9 cellular contexts compared by ENCODE assay signal in genomic region chr16:12801511-12802042, GRCh38. TPM values are rescaled to one million over a fixed set of nuclear protein-coding genes. Genes with fewer than 3 reads are reported as not detected.
A peak's percentile ranks its signal among the peaks of the same experiment; 100 is the strongest.
DNase-seq lines count a peak whose midpoint lies in the region; ATAC-seq and TF ChIP-seq lines count a peak whose summit lies in the region.
"Had no signal": no experiment of that assay in that cellular context is flagged by ENCODE, and none has a peak within 500 bp of the region (broad histone marks: within the 10 kb centered on the region; RNA-seq: fewer than 3 reads in every experiment).

No MANE protein-coding gene starts in this region.

- peaks cover 8 to 9% of the 10 kb centered on the region in 2 donors for H3K4me1 ChIP-seq in thyroid gland

- no peaks in the 10 kb centered on the region for H3K9me3 Mint-ChIP-seq in mesothelial cell of epicardium

- TF ChIP-seq CTCF in mesothelial cell of epicardium (IDR thresholded peaks at IDR 0.05; ENCODE audit: unreplicated experiment) (no peak), thyroid gland (IDR thresholded peaks at IDR 0.05) (no peak)

- H3K36me3 Mint-ChIP-seq in mesothelial cell of epicardium: no peaks in the 10 kb centered on the region

- H3K27me3 ChIP-seq in thyroid gland: no peaks in the 10 kb centered on the region
- H3K27me3 ChIP-seq: left lung had no signal

- H3K27ac Mint-ChIP-seq in mesothelial cell of epicardium: peak overlapping the region; percentile 89

- ATAC-seq in HG02642 (IDR thresholded peaks at IDR 0.05; ENCODE audit: poor library complexity, unreplicated experiment) (no peak), HG03139 (IDR thresholded peaks at IDR 0.05; ENCODE audit: unreplicated experiment) (no peak)
- ATAC-seq: left lung had no signal

- no peak overlapping the region for H3K4me3 ChIP-seq in thyroid gland (replicated peaks in 1 of 3)

- no peak overlapping the region for H3K27ac ChIP-seq in thyroid gland

- H3K27me3 Mint-ChIP-seq in mesothelial cell of epicardium (ENCODE audit: low read depth): no peaks in the 10 kb centered on the region

- peak; percentile 74 for DNase-seq in GF-D8 (lab: John Stamatoyannopoulos, UW)
- peak; percentile 9 for DNase-seq in KG1 (lab: John Stamatoyannopoulos, UW)
- peak; percentile 74 for DNase-seq in astrocyte of the hippocampus (ENCODE audit: low read depth, low spot score)
- DNase-seq in mesothelial cell of epicardium (ENCODE audit: low spot score in 2 of 2, unreplicated experiment in 2 of 2): no peak
- no peak for DNase-seq in RPMI8226
- DNase-seq in thyroid gland: no peak

- no peaks in the 10 kb centered on the region for H3K9me3 ChIP-seq in thyroid gland
- H3K9me3 ChIP-seq: left lung had no signal

- 58 to 64% methylated on average over 4 of the region's 4 CpGs for WGBS in thyroid gland, 2 donors

- peak overlapping the region; percentile 86 for H3K4me3 Mint-ChIP-seq in mesothelial cell of epicardium

- intact Hi-C loops in thyroid gland (cut with DNase I): no loop called here

- peaks cover 25% of the 10 kb centered on the region for H3K4me1 Mint-ChIP-seq in mesothelial cell of epicardium

- no peak for TF ChIP-seq POLR2A in thyroid gland (IDR thresholded peaks at IDR 0.05)

- H3K36me3 ChIP-seq in thyroid gland: no peaks in the 10 kb centered on the region
- H3K36me3 ChIP-seq: left lung had no signal

RNA-seq across cellular contexts. Expression of gene CPPED1, which starts 2.1 kb away (rescaled TPM):
- total RNA-seq in mesothelial cell of epicardium (7.7 to 8.7 TPM (median 7.8 TPM) in 3 replicates), thyroid gland (10 to 100 TPM in 3 of 4 donors, 1 to 10 TPM in 1; 8.5 to 17.8 (median 16.8) TPM)

Comparison
In these comparisons a context has a peak if more than half of its experiments do, and no peak if none do; other contexts are left out.
1. DNase-seq: peak in GF-D8 (single experiment), KG1 (single experiment) and astrocyte of the hippocampus (single experiment); none in mesothelial cell of epicardium (0 of 2), RPMI8226 (single experiment) and thyroid gland (0 of 2).